ENCODE assay signal across 9 cellular contexts in the genomic region with DNA sequence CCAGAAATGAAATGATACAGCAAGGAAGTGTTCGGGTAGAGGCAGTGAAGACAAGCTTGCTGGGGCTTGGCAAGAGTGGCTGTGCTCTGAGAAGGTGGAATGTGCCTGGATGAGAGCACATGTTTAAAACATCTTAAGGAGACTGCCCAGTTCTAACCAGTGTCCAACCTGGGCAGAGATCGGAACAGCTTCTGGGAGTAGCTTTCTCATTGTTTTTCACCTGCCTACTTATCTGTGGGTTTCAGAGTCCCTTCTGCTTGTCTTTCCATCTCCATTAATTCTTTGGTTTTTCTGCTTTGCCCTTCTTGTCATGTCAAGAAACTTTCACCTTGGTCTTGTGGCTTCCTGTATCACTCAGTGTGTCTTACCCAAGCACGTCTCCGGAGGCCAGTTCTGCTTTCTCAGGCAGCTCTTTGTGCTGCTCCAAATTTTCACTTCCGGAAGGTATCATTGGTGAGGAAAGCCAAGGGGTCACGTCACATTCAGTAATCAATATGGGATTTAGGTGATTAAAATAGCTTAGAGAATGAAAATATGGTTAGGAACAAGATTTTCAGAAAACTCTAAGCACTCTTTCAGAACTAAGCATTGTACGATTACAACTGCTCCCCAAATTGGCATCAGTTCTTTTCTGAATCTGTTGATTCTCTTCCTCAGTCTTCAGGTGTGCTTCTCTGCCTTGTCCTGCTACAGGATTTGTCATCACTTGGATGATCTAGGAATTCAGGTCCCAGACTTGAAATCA.
DNase-seq lines count a peak whose midpoint lies in the region; ATAC-seq lines count a peak whose summit lies in the region.
"Had no signal": no experiment of that assay in that cellular context is flagged by ENCODE, and none has a peak within 500 bp of the region (broad histone marks: within the 10 kb centered on the region; RNA-seq: fewer than 3 reads in every experiment).

No MANE protein-coding gene starts in this region.

- peaks cover 12% of the 10 kb centered on the region for H3K27me3 Mint-ChIP-seq in activated T-cell treated with anti-CD3 and anti-CD28 coated beads, Interleukin-2, amount 50 U/mL, for 24 hours

- DNase-seq in activated T-cell treated with anti-CD3 and anti-CD28 coated beads, Interleukin-2, amount 50 U/mL, for 24 hours: no peak
- DNase-seq in activated T-cell treated with anti-CD3 and anti-CD28 coated beads for 4 hours: no peak
- DNase-seq in RPMI8226: peak; percentile 61
- DNase-seq in stimulated activated effector memory CD8-positive, alpha-beta T cell treated with anti-CD3 and anti-CD28 coated beads, Interleukin-12 subunit alpha, Interleukin-12 subunit beta, amount 100 ng/mL, for 72 hours (ENCODE audit: low spot score in 2 of 2): peak in 1 of 2 donors; percentile 50
- DNase-seq in DMS 273 treated with DMSO at 0.1 percent for 48 hours (lab: John Stamatoyannopoulos, UW): no peak
- no peak for DNase-seq in 8988T
- DNase-seq in substantia nigra (lab: John Stamatoyannopoulos, UW): no peak
- DNase-seq: sigmoid colon had no signal

- peak overlapping the region; percentile 92 for H3K27ac Mint-ChIP-seq in activated T-cell treated with anti-CD3 and anti-CD28 coated beads, Interleukin-2, amount 50 U/mL, for 24 hours
- no peak overlapping the region for H3K27ac Mint-ChIP-seq in stimulated activated effector memory CD8-positive, alpha-beta T cell treated with anti-CD3 and anti-CD28 coated beads, Interleukin-12 subunit alpha, Interleukin-12 subunit beta, amount 100 ng/mL, for 72 hours

- peak; percentile 95 for ATAC-seq in HG02938 (IDR thresholded peaks at IDR 0.05; ENCODE audit: unreplicated experiment)
- peak; percentile 90 for ATAC-seq in stimulated activated effector memory CD8-positive, alpha-beta T cell treated with anti-CD3 and anti-CD28 coated beads, Interleukin-12 subunit alpha, Interleukin-12 subunit beta, amount 100 ng/mL, for 72 hours

- H3K27ac ChIP-seq in substantia nigra (ENCODE audit: low read depth, low read length, poor library complexity, severe bottlenecking): no peak overlapping the region
- H3K27ac ChIP-seq: sigmoid colon had no signal

- no peak overlapping the region for H3K4me3 Mint-ChIP-seq in activated T-cell treated with anti-CD3 and anti-CD28 coated beads, Interleukin-2, amount 50 U/mL, for 24 hours
- no peak overlapping the region for H3K4me3 Mint-ChIP-seq in stimulated activated effector memory CD8-positive, alpha-beta T cell treated with anti-CD3 and anti-CD28 coated beads, Interleukin-12 subunit alpha, Interleukin-12 subunit beta, amount 100 ng/mL, for 72 hours

- H3K9me3 Mint-ChIP-seq in activated T-cell treated with anti-CD3 and anti-CD28 coated beads, Interleukin-2, amount 50 U/mL, for 24 hours: no peaks in the 10 kb centered on the region
- H3K9me3 Mint-ChIP-seq in stimulated activated effector memory CD8-positive, alpha-beta T cell treated with anti-CD3 and anti-CD28 coated beads, Interleukin-12 subunit alpha, Interleukin-12 subunit beta, amount 100 ng/mL, for 72 hours: no peaks in the 10 kb centered on the region

- peaks cover 29% of the 10 kb centered on the region for H3K4me1 Mint-ChIP-seq in activated T-cell treated with anti-CD3 and anti-CD28 coated beads, Interleukin-2, amount 50 U/mL, for 24 hours (ENCODE audit: low read depth)
- peaks cover 16% of the 10 kb centered on the region for H3K4me1 Mint-ChIP-seq in stimulated activated effector memory CD8-positive, alpha-beta T cell treated with anti-CD3 and anti-CD28 coated beads, Interleukin-12 subunit alpha, Interleukin-12 subunit beta, amount 100 ng/mL, for 72 hours

- no peaks in the 10 kb centered on the region for H3K36me3 Mint-ChIP-seq in activated T-cell treated with anti-CD3 and anti-CD28 coated beads, Interleukin-2, amount 50 U/mL, for 24 hours (ENCODE audit: low read depth)
- no peaks in the 10 kb centered on the region for H3K36me3 Mint-ChIP-seq in stimulated activated effector memory CD8-positive, alpha-beta T cell treated with anti-CD3 and anti-CD28 coated beads, Interleukin-12 subunit alpha, Interleukin-12 subunit beta, amount 100 ng/mL, for 72 hours
